8 cellular contexts compared by ENCODE assay signal in genomic region chr1:180178511-180179161, GRCh38. TPM values are rescaled to one million over a fixed set of nuclear protein-coding genes. Genes with fewer than 3 reads are reported as not detected.
DNase-seq lines count a peak whose midpoint lies in the region; ATAC-seq lines count a peak whose summit lies in the region.

No MANE protein-coding gene starts in this region.

- DNase-seq in AG08396 (ENCODE audit: low spot score) (peak; percentile 82), NCI-H1930 (lab: John Stamatoyannopoulos, UW) (peak; percentile 11 to 31), dedifferentiated amniotic fluid mesenchymal stem cell (ENCODE audit: extremely low spot score) (peak; percentile 49), lung microvascular endothelial cell (ENCODE audit: low read depth in 2 of 2) (peak; percentile 60 to 76)
- peak; percentile 77 for DNase-seq in activated CD4-positive, alpha-beta T cell treated with anti-CD3 and anti-CD28 coated beads for 48 hours
- peak; percentile 44 for DNase-seq in stimulated activated CD8-positive, alpha-beta memory T cell treated with anti-CD3 and anti-CD28 coated beads, Interleukin-4, amount 100 ng/mL, for 24 hours (ENCODE audit: low read depth)

- peak; percentile 64 for ATAC-seq in GM18498 (IDR thresholded peaks at IDR 0.05; ENCODE audit: unreplicated experiment)
- ATAC-seq in GM21619 (IDR thresholded peaks at IDR 0.05; ENCODE audit: unreplicated experiment) = no peak

RNA-seq across cellular contexts. Expression of gene QSOX1, which starts 24.0 kb away (rescaled TPM):
- total RNA-seq in lung microvascular endothelial cell = 36.8 and 51.2 TPM in 2 replicates

RNA-seq across cellular contexts. Expression of gene LHX4, which starts 51.4 kb away (rescaled TPM):
- total RNA-seq in lung microvascular endothelial cell = not detected in 2 replicates

Comparison
In these comparisons a context has a peak if more than half of its experiments do, and no peak if none do; other contexts are left out.
1. DNase-seq: peak in every context shown above with its lines; median percentile 82 in AG08396; 77 in activated CD4-positive, alpha-beta T cell treated with anti-CD3 and anti-CD28 coated beads for 48 hours; 68 in lung microvascular endothelial cell; 49 in dedifferentiated amniotic fluid mesenchymal stem cell; 44 in stimulated activated CD8-positive, alpha-beta memory T cell treated with anti-CD3 and anti-CD28 coated beads, Interleukin-4, amount 100 ng/mL, for 24 hours; 21 in NCI-H1930.